ENCODE assay signal across 1 cellular context in the genomic region with DNA sequence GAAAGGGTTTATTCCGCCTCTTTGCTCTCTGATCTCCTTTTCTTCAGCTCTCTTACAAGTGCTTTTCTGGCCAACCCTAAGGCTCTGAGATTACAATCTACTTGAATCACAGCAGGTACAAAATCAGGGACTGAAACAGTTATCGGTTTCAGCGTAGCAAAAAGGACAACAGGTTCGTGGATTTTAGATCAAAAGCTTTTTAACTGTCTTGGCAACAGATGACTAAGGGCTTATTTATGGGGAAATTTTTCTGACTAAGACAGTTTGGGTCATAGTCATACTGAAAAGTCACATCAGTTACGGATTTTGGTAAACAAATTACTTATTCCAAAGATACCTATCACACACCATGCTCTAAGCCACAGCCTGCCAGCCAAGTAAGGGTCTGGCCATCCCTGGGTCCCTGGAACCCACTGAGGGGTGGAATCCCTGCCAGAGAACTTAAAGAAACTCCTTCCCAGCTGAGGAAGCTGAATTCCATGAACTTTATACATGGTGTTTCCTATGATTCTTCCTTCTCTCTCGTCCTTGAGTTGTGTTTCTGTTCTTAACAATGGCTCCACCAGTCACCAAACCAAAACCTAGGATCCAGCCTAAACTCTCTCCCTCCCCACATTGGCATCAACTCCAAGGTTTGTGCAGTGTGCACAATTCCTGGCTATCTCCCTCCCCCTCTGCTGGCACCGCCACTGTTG.
TF ChIP-seq lines count a peak whose summit lies in the region.

No MANE protein-coding gene starts in this region.

TF ChIP-seq in GM12878, 131 proteins besides CTCF, POLR2A, EP300 and RAD21 (continued from another document and continues in another):
- TF ChIP-seq, protein P1, sequence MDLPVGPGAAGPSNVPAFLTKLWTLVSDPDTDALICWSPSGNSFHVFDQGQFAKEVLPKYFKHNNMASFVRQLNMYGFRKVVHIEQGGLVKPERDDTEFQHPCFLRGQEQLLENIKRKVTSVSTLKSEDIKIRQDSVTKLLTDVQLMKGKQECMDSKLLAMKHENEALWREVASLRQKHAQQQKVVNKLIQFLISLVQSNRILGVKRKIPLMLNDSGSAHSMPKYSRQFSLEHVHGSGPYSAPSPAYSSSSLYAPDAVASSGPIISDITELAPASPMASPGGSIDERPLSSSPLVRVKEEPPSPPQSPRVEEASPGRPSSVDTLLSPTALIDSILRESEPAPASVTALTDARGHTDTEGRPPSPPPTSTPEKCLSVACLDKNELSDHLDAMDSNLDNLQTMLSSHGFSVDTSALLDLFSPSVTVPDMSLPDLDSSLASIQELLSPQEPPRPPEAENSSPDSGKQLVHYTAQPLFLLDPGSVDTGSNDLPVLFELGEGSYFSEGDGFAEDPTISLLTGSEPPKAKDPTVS (IDR thresholded peaks at IDR 0.05; ENCODE audit: low read depth, low read length): no peak
- TF ChIP-seq FOXK2 (IDR thresholded peaks at IDR 0.05) (no peak), SMC3 (IDR thresholded peaks at IDR 0.05; ENCODE audit: borderline replicate concordance, low read length) (peak; percentile 22; the same call in 1 of the 2 replicates), RELA (IDR thresholded peaks at IDR 0.05; ENCODE audit: borderline replicate concordance, partially characterized antibody) (peak; percentile 82), CBFB (IDR thresholded peaks at IDR 0.05; ENCODE audit: low read depth) (peak; percentile 61), IRF4 (IDR thresholded peaks at IDR 0.05; ENCODE audit: low read depth, low read length) (peak; percentile 94), FOXM1 (IDR thresholded peaks at IDR 0.05; ENCODE audit: low read depth, low read length) (peak; percentile 97), PAX5 (IDR thresholded peaks at IDR 0.05; ENCODE audit: borderline replicate concordance, low read depth, low read length) (peak; percentile 67; the same call in 1 of the 2 replicates), MYC (IDR thresholded peaks at IDR 0.05; ENCODE audit: insufficient read depth, insufficient read length, insufficient replicate concordance, low read length, severe bottlenecking) (no peak), TAF1 (IDR thresholded peaks at IDR 0.05; ENCODE audit: borderline replicate concordance, low read depth, low read length) (peak; percentile 49; the same call in 1 of the 2 replicates), ZSCAN29 (IDR thresholded peaks at IDR 0.05) (no peak), POLR2AphosphoS5 (IDR thresholded peaks at IDR 0.05; ENCODE audit: low read length) (peak; percentile 20; the same call in 1 of the 2 replicates), BRCA1 (IDR thresholded peaks at IDR 0.05; ENCODE audit: low read depth, low read length) (no peak), NFYA (IDR thresholded peaks at IDR 0.05; ENCODE audit: borderline replicate concordance, low read depth, low read length) (no peak), CEBPB (IDR thresholded peaks at IDR 0.05; ENCODE audit: borderline replicate concordance in 1 of 2, low read depth in 2 of 2, low read length in 2 of 2) (peak in 1 of 2 experiments; percentile 84; a peak in 2 of 4 replicates), EED (IDR thresholded peaks at IDR 0.05; ENCODE audit: low read depth) (peak; percentile 87), RUNX3 (IDR thresholded peaks at IDR 0.05; ENCODE audit: low read length) (peak; percentile 91), HDGF (IDR thresholded peaks at IDR 0.05) (peak; percentile 40; the same call in 1 of the 2 replicates), GABPA (IDR thresholded peaks at IDR 0.05; ENCODE audit: low read depth) (peak; percentile 66), BCL11A (IDR thresholded peaks at IDR 0.05; ENCODE audit: low read depth, low read length) (peak; percentile 88), SRF (IDR thresholded peaks at IDR 0.05; ENCODE audit: low read depth in 2 of 2, low read length in 2 of 2) (peak in 1 of 2 experiments; percentile 54; a peak in 1 of 4 replicates), RAD51 (IDR thresholded peaks at IDR 0.05) (0 out of 2 replicates have a peak, but pooled peaks have one; percentile 21), NFXL1 (IDR thresholded peaks at IDR 0.05; ENCODE audit: borderline replicate concordance) (no peak), CREM (IDR thresholded peaks at IDR 0.05; ENCODE audit: low read depth) (peak; percentile 94), YBX1 (IDR thresholded peaks at IDR 0.05) (no peak), HDAC2 (IDR thresholded peaks at IDR 0.05) (no peak), POLR2AphosphoS2 (IDR thresholded peaks at IDR 0.05; ENCODE audit: low read depth, low read length) (no peak), MXI1 (IDR thresholded peaks at IDR 0.05; ENCODE audit: low read depth, low read length) (peak; percentile 67; the same call in 1 of the 2 replicates), RBBP5 (conservative IDR thresholded peaks at IDR 0.05) (no peak), CHD2 (IDR thresholded peaks at IDR 0.05; ENCODE audit: borderline replicate concordance, low read depth, low read length) (peak; percentile 64; the same call in 1 of the 2 replicates), CHD1 (IDR thresholded peaks at IDR 0.05; ENCODE audit: low read depth, low read length) (no peak)
- TF ChIP-seq, protein P2, sequence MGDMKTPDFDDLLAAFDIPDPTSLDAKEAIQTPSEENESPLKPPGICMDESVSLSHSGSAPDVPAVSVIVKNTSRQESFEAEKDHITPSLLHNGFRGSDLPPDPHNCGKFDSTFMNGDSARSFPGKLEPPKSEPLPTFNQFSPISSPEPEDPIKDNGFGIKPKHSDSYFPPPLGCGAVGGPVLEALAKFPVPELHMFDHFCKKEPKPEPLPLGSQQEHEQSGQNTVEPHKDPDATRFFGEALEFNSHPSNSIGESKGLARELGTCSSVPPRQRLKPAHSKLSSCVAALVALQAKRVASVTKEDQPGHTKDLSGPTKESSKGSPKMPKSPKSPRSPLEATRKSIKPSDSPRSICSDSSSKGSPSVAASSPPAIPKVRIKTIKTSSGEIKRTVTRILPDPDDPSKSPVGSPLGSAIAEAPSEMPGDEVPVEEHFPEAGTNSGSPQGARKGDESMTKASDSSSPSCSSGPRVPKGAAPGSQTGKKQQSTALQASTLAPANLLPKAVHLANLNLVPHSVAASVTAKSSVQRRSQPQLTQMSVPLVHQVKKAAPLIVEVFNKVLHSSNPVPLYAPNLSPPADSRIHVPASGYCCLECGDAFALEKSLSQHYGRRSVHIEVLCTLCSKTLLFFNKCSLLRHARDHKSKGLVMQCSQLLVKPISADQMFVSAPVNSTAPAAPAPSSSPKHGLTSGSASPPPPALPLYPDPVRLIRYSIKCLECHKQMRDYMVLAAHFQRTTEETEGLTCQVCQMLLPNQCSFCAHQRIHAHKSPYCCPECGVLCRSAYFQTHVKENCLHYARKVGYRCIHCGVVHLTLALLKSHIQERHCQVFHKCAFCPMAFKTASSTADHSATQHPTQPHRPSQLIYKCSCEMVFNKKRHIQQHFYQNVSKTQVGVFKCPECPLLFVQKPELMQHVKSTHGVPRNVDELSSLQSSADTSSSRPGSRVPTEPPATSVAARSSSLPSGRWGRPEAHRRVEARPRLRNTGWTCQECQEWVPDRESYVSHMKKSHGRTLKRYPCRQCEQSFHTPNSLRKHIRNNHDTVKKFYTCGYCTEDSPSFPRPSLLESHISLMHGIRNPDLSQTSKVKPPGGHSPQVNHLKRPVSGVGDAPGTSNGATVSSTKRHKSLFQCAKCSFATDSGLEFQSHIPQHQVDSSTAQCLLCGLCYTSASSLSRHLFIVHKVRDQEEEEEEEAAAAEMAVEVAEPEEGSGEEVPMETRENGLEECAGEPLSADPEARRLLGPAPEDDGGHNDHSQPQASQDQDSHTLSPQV (IDR thresholded peaks at IDR 0.05): no peak
- TF ChIP-seq, protein P3, sequence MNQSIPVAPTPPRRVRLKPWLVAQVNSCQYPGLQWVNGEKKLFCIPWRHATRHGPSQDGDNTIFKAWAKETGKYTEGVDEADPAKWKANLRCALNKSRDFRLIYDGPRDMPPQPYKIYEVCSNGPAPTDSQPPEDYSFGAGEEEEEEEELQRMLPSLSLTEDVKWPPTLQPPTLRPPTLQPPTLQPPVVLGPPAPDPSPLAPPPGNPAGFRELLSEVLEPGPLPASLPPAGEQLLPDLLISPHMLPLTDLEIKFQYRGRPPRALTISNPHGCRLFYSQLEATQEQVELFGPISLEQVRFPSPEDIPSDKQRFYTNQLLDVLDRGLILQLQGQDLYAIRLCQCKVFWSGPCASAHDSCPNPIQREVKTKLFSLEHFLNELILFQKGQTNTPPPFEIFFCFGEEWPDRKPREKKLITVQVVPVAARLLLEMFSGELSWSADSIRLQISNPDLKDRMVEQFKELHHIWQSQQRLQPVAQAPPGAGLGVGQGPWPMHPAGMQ (IDR thresholded peaks at IDR 0.05; ENCODE audit: borderline replicate concordance): no peak
- TF ChIP-seq, protein P4, sequence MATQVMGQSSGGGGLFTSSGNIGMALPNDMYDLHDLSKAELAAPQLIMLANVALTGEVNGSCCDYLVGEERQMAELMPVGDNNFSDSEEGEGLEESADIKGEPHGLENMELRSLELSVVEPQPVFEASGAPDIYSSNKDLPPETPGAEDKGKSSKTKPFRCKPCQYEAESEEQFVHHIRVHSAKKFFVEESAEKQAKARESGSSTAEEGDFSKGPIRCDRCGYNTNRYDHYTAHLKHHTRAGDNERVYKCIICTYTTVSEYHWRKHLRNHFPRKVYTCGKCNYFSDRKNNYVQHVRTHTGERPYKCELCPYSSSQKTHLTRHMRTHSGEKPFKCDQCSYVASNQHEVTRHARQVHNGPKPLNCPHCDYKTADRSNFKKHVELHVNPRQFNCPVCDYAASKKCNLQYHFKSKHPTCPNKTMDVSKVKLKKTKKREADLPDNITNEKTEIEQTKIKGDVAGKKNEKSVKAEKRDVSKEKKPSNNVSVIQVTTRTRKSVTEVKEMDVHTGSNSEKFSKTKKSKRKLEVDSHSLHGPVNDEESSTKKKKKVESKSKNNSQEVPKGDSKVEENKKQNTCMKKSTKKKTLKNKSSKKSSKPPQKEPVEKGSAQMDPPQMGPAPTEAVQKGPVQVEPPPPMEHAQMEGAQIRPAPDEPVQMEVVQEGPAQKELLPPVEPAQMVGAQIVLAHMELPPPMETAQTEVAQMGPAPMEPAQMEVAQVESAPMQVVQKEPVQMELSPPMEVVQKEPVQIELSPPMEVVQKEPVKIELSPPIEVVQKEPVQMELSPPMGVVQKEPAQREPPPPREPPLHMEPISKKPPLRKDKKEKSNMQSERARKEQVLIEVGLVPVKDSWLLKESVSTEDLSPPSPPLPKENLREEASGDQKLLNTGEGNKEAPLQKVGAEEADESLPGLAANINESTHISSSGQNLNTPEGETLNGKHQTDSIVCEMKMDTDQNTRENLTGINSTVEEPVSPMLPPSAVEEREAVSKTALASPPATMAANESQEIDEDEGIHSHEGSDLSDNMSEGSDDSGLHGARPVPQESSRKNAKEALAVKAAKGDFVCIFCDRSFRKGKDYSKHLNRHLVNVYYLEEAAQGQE (IDR thresholded peaks at IDR 0.05; ENCODE audit: low read depth, low read length): no peak
- TF ChIP-seq, protein P5, sequence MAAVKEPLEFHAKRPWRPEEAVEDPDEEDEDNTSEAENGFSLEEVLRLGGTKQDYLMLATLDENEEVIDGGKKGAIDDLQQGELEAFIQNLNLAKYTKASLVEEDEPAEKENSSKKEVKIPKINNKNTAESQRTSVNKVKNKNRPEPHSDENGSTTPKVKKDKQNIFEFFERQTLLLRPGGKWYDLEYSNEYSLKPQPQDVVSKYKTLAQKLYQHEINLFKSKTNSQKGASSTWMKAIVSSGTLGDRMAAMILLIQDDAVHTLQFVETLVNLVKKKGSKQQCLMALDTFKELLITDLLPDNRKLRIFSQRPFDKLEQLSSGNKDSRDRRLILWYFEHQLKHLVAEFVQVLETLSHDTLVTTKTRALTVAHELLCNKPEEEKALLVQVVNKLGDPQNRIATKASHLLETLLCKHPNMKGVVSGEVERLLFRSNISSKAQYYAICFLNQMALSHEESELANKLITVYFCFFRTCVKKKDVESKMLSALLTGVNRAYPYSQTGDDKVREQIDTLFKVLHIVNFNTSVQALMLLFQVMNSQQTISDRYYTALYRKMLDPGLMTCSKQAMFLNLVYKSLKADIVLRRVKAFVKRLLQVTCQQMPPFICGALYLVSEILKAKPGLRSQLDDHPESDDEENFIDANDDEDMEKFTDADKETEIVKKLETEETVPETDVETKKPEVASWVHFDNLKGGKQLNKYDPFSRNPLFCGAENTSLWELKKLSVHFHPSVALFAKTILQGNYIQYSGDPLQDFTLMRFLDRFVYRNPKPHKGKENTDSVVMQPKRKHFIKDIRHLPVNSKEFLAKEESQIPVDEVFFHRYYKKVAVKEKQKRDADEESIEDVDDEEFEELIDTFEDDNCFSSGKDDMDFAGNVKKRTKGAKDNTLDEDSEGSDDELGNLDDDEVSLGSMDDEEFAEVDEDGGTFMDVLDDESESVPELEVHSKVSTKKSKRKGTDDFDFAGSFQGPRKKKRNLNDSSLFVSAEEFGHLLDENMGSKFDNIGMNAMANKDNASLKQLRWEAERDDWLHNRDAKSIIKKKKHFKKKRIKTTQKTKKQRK (IDR thresholded peaks at IDR 0.05; ENCODE audit: low read depth, low read length): no peak
- TF ChIP-seq, protein P6, sequence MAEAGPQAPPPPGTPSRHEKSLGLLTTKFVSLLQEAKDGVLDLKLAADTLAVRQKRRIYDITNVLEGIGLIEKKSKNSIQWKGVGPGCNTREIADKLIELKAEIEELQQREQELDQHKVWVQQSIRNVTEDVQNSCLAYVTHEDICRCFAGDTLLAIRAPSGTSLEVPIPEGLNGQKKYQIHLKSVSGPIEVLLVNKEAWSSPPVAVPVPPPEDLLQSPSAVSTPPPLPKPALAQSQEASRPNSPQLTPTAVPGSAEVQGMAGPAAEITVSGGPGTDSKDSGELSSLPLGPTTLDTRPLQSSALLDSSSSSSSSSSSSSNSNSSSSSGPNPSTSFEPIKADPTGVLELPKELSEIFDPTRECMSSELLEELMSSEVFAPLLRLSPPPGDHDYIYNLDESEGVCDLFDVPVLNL (IDR thresholded peaks at IDR 0.05; ENCODE audit: low read depth, low read length): no peak
- TF ChIP-seq, protein P7, sequence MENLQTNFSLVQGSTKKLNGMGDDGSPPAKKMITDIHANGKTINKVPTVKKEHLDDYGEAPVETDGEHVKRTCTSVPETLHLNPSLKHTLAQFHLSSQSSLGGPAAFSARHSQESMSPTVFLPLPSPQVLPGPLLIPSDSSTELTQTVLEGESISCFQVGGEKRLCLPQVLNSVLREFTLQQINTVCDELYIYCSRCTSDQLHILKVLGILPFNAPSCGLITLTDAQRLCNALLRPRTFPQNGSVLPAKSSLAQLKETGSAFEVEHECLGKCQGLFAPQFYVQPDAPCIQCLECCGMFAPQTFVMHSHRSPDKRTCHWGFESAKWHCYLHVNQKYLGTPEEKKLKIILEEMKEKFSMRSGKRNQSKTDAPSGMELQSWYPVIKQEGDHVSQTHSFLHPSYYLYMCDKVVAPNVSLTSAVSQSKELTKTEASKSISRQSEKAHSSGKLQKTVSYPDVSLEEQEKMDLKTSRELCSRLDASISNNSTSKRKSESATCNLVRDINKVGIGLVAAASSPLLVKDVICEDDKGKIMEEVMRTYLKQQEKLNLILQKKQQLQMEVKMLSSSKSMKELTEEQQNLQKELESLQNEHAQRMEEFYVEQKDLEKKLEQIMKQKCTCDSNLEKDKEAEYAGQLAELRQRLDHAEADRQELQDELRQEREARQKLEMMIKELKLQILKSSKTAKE (IDR thresholded peaks at IDR 0.05; ENCODE audit: low read depth, poor library complexity, severe bottlenecking): peak; percentile 95
